ENCODE assay signal across 12 cellular contexts in genomic region chr5:37771731-37772130, GRCh38.
DNase-seq lines count a peak whose midpoint lies in the region; TF ChIP-seq lines count a peak whose summit lies in the region.
"Had no signal": no experiment of that assay in that cellular context is flagged by ENCODE, and none has a peak within 500 bp of the region (broad histone marks: within the 10 kb centered on the region; RNA-seq: fewer than 3 reads in every experiment).

No MANE protein-coding gene starts in this region.

- peak; percentile 99 for DNase-seq in HT1080 (ENCODE audit: low read depth)
- peak; percentile 92 for DNase-seq in astrocyte of the cerebellum (ENCODE audit: low read depth)
- peak; percentile 96 for DNase-seq in islet precursor cell
- DNase-seq in uterus = no peak
- DNase-seq in caudate nucleus (lab: John Stamatoyannopoulos, UW) = no peak
- DNase-seq in T-helper 2 cell treated with Interferon-gamma antibody and Interleukin-4, amounts not matched to agents 5 μg/mL and 100 μg/mL, for 36 hours (ENCODE audit: low spot score) = no peak
- no peak for DNase-seq in GF-D8 (lab: John Stamatoyannopoulos, UW)
- DNase-seq: activated CD4-positive, alpha-beta T cell treated with anti-CD3 and anti-CD28 coated beads, Interleukin-2, amount 50 U/mL, for 4 hours; activated gamma-delta T cell treated with Interleukin-2 at 50 U/mL for 16 hours; NCI-H524 treated with DMSO at 0.1 percent for 48 hours had no signal

- H3K4me3 ChIP-seq in ACC112 (ENCODE audit: low read depth, low read length) = no peak overlapping the region
- no peak overlapping the region for H3K4me3 ChIP-seq in astrocyte of the cerebellum (ENCODE audit: low read depth, low read length)
- H3K4me3 ChIP-seq in uterus = no peak overlapping the region

- no peaks in the 10 kb centered on the region for H3K36me3 Mint-ChIP-seq in T-helper 2 cell treated with Interferon-gamma antibody and Interleukin-4, amounts not matched to agents 5 μg/mL and 100 μg/mL, for 36 hours (ENCODE audit: low read depth)

- peak overlapping the region; percentile 65 for H3K27ac ChIP-seq in ACC112 (ENCODE audit: low read depth, low read length)
- H3K27ac ChIP-seq in uterus = no peak overlapping the region
- H3K27ac ChIP-seq in caudate nucleus (ENCODE audit: low read depth, low read length) = no peak overlapping the region

- H3K27me3 ChIP-seq in ACC112 (ENCODE audit: insufficient read depth, low read length) (no peaks in the 10 kb centered on the region), uterus (no peaks in the 10 kb centered on the region)

- peaks cover 26% of the 10 kb centered on the region for H3K4me1 ChIP-seq in ACC112 (ENCODE audit: control insufficient read depth, insufficient read depth, low read length, unreplicated experiment)
- no peaks in the 10 kb centered on the region for H3K4me1 ChIP-seq in uterus

- peaks cover 9% of the 10 kb centered on the region for H3K9me3 Mint-ChIP-seq in T-helper 2 cell treated with Interferon-gamma antibody and Interleukin-4, amounts not matched to agents 5 μg/mL and 100 μg/mL, for 36 hours

- intact Hi-C loops in uterus (cut with DNase I; ENCODE audit: low total_unique reads) = no loop called here

- no peaks in the 10 kb centered on the region for H3K36me3 ChIP-seq in ACC112 (ENCODE audit: insufficient read depth, low read length)
- no peaks in the 10 kb centered on the region for H3K36me3 ChIP-seq in uterus

- TF ChIP-seq CTCF in astrocyte of the cerebellum (IDR thresholded peaks at IDR 0.05; ENCODE audit: low read depth, low read length, missing control alignments) = no peak
- no peak for TF ChIP-seq CTCF in uterus (IDR thresholded peaks at IDR 0.05)

- H3K27me3 Mint-ChIP-seq in T-helper 2 cell treated with Interferon-gamma antibody and Interleukin-4, amounts not matched to agents 5 μg/mL and 100 μg/mL, for 36 hours (ENCODE audit: low read depth) = peaks cover 4% of the 10 kb centered on the region

- no peaks in the 10 kb centered on the region for H3K79me2 ChIP-seq in ACC112 (ENCODE audit: control insufficient read depth, insufficient read depth, low read length, unreplicated experiment)

- no peak overlapping the region for H2AFZ ChIP-seq in ACC112 (ENCODE audit: low read length, unreplicated experiment)

- TF ChIP-seq POLR2A in uterus (IDR thresholded peaks at IDR 0.05) = no peak

- no peak overlapping the region for H3K4me3 Mint-ChIP-seq in T-helper 2 cell treated with Interferon-gamma antibody and Interleukin-4, amounts not matched to agents 5 μg/mL and 100 μg/mL, for 36 hours
- H3K4me3 Mint-ChIP-seq: B cell had no signal

- H3K9me3 ChIP-seq in uterus = peaks cover 0 to 9% of the 10 kb centered on the region in 2 donors

- in situ Hi-C loops in astrocyte of the cerebellum (cut with HindIII; ENCODE audit: low sequenced_read_pairs) = no loop called here

- H3K4me1 Mint-ChIP-seq in T-helper 2 cell treated with Interferon-gamma antibody and Interleukin-4, amounts not matched to agents 5 μg/mL and 100 μg/mL, for 36 hours (ENCODE audit: low read depth) = no peaks in the 10 kb centered on the region
- H3K4me1 Mint-ChIP-seq: B cell had no signal

- H3K27ac Mint-ChIP-seq in T-helper 2 cell treated with Interferon-gamma antibody and Interleukin-4, amounts not matched to agents 5 μg/mL and 100 μg/mL, for 36 hours = no peak overlapping the region
- H3K27ac Mint-ChIP-seq: B cell had no signal

Comparison
In these comparisons a context has a peak if more than half of its experiments do, and no peak if none do; other contexts are left out.
1. DNase-seq: peak in HT1080 (single experiment), astrocyte of the cerebellum (single experiment) and islet precursor cell (single experiment); none in uterus (0 of 2), caudate nucleus (0 of 61), T-helper 2 cell treated with Interferon-gamma antibody and Interleukin-4, amounts not matched to agents 5 μg/mL and 100 μg/mL, for 36 hours (single experiment) and GF-D8 (single experiment).